8 cellular contexts compared by ENCODE assay signal in the genomic region with DNA sequence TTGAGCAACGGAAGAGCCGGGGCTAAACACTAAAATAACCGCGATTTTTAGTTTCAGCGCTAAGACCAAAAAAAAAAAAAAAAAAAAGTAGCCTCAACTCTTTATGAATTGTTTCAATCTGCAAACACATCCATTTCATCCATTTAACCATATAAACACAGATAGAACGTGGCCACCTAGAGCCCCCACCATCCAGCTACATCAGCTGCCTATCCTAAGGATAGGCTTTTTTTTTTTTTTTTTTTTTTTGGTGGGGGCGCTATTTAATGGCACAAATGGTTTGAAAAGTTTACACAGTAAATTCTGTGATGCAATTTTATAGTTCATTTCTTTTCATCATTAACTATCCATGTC. TPM values are rescaled to one million over a fixed set of nuclear protein-coding genes. Genes with fewer than 3 reads are reported as not detected.
DNase-seq lines count a peak whose midpoint lies in the region; ATAC-seq and TF ChIP-seq lines count a peak whose summit lies in the region.

No MANE protein-coding gene starts in this region.

- H3F3A ChIP-seq in GM23338 (replicated peaks; ENCODE audit: low read depth) = no peaks in the 10 kb centered on the region

- H3K4me3 ChIP-seq in Caco-2 (ENCODE audit: low read depth, low read length) = peak overlapping the region; percentile 50
- peak overlapping the region; percentile 80 for H3K4me3 ChIP-seq in GM23338
- peak overlapping the region; percentile 84 for H3K4me3 ChIP-seq in OCI-LY7 (ENCODE audit: low read depth, low read length, poor library complexity, severe bottlenecking)
- H3K4me3 ChIP-seq in foreskin fibroblast (ENCODE audit: low read depth in 1 of 2, low read length in 2 of 2) = peak overlapping the region; percentile 65 to 89

- H4K20me1 ChIP-seq in GM23338 (replicated peaks; ENCODE audit: insufficient read depth) = no peaks in the 10 kb centered on the region
- H4K20me1 ChIP-seq in OCI-LY7 (ENCODE audit: insufficient read depth, low read length) = no peaks in the 10 kb centered on the region

- H2AFZ ChIP-seq in GM23338 = peak overlapping the region; percentile 25; the same call in 1 of the 2 replicates
- peak overlapping the region; percentile 93 for H2AFZ ChIP-seq in OCI-LY7 (ENCODE audit: low read length)

- H3K27me3 Mint-ChIP-seq in Caco-2 (ENCODE audit: insufficient read depth, unreplicated experiment) (no peaks in the 10 kb centered on the region), GM23338 (ENCODE audit: insufficient read depth, low read depth, poor library complexity) (no peaks in the 10 kb centered on the region)
- peaks cover 10% of the 10 kb centered on the region for H3K27me3 Mint-ChIP-seq in stimulated activated memory B cell treated with anti-CD40 and anti-IgM and Interleukin-4, amounts not matched to agents 10 μg/mL and 1 μg/mL and 100 μg/mL, for 72 hours

- ATAC-seq in GM23338 (peak; percentile 31), HG03196 (IDR thresholded peaks at IDR 0.05; ENCODE audit: unreplicated experiment) (no peak)
- ATAC-seq in stimulated activated memory B cell treated with anti-CD40 and anti-IgM and Interleukin-4, amounts not matched to agents 10 μg/mL and 1 μg/mL and 100 μg/mL, for 72 hours = no peak

- H3K4me3 Mint-ChIP-seq in Caco-2 (ENCODE audit: unreplicated experiment) = peak overlapping the region; percentile 73
- H3K4me3 Mint-ChIP-seq in GM23338 = peak overlapping the region; percentile 98
- peak overlapping the region; percentile 95 for H3K4me3 Mint-ChIP-seq in stimulated activated memory B cell treated with anti-CD40 and anti-IgM and Interleukin-4, amounts not matched to agents 10 μg/mL and 1 μg/mL and 100 μg/mL, for 72 hours

- H3K36me3 Mint-ChIP-seq in Caco-2 (ENCODE audit: insufficient read depth, unreplicated experiment) (no peaks in the 10 kb centered on the region), GM23338 (ENCODE audit: low read depth) (peaks cover 8% of the 10 kb centered on the region; the same call in 2 of the 3 replicates)
- H3K36me3 Mint-ChIP-seq in stimulated activated memory B cell treated with anti-CD40 and anti-IgM and Interleukin-4, amounts not matched to agents 10 μg/mL and 1 μg/mL and 100 μg/mL, for 72 hours = no peaks in the 10 kb centered on the region

- TF ChIP-seq CTCF in Caco-2 (IDR thresholded peaks at IDR 0.05; ENCODE audit: insufficient read depth in 1 of 2, low read depth in 1 of 2, low read length in 1 of 2, severe bottlenecking in 1 of 2, unreplicated experiment in 1 of 2) (no peak), GM23338 (conservative IDR thresholded peaks at IDR 0.05; ENCODE audit: low read depth in 2 of 2) (0 out of 4 replicates have a peak, but pooled peaks of 1 of the 2 experiments have one; percentile 14), OCI-LY7 (conservative IDR thresholded peaks at IDR 0.05; ENCODE audit: low read length) (peak; percentile 36; the same call in 1 of the 2 replicates), foreskin fibroblast (IDR thresholded peaks at IDR 0.05; ENCODE audit: low read depth, low read length) (no peak), GM13977 (IDR thresholded peaks at IDR 0.05; ENCODE audit: extremely low read depth, insufficient read depth, missing control alignments) (no peak)

- CTCF ChIA-PET in Caco-2 (lab: Charles Lee) = interaction anchor here (0.6 kb wide), 1 partner anchor 11 kb away, joined by 3 read pairs; no protein-coding TSS in a partner anchor
- CTCF ChIA-PET in OCI-LY7 (lab: Charles Lee; ENCODE audit: unreplicated experiment) = interaction anchor here (0.6 kb wide), 1 partner anchor 208 kb away, joined by 3 read pairs; no protein-coding TSS in a partner anchor

- peak overlapping the region; percentile 4 for H3K27ac Mint-ChIP-seq in Caco-2 (ENCODE audit: unreplicated experiment)
- peak overlapping the region; percentile 98; the same call in 1 of the 2 replicates for H3K27ac Mint-ChIP-seq in GM23338
- H3K27ac Mint-ChIP-seq in stimulated activated memory B cell treated with anti-CD40 and anti-IgM and Interleukin-4, amounts not matched to agents 10 μg/mL and 1 μg/mL and 100 μg/mL, for 72 hours = peak overlapping the region; percentile 91

- H3K4me2 ChIP-seq in GM23338 (peak overlapping the region; percentile 74), OCI-LY7 (ENCODE audit: low read length) (peak overlapping the region; percentile 90)

- H3K4me1 Mint-ChIP-seq in Caco-2 (ENCODE audit: low read depth, unreplicated experiment) (no peaks in the 10 kb centered on the region), GM23338 (no peaks in the 10 kb centered on the region; the same call in 2 of the 3 replicates)
- no peaks in the 10 kb centered on the region for H3K4me1 Mint-ChIP-seq in stimulated activated memory B cell treated with anti-CD40 and anti-IgM and Interleukin-4, amounts not matched to agents 10 μg/mL and 1 μg/mL and 100 μg/mL, for 72 hours

- H3K9me3 ChIP-seq in Caco-2 = no peaks in the 10 kb centered on the region
- H3K9me3 ChIP-seq in OCI-LY7 (ENCODE audit: low read length) = no peaks in the 10 kb centered on the region

- H3K9me2 ChIP-seq in GM23338 (ENCODE audit: insufficient read depth) (no peaks in the 10 kb centered on the region), OCI-LY7 (ENCODE audit: insufficient read depth, low read length) (no peaks in the 10 kb centered on the region)

- H3K27me3 ChIP-seq in Caco-2 (replicated peaks; ENCODE audit: control insufficient read depth, insufficient read depth, low read length) = no peaks in the 10 kb centered on the region
- H3K27me3 ChIP-seq in GM23338 (ENCODE audit: insufficient read depth) = no peaks in the 10 kb centered on the region

- H3K4me1 ChIP-seq in Caco-2 = no peaks in the 10 kb centered on the region
- H3K4me1 ChIP-seq in GM23338 (ENCODE audit: insufficient read depth) = no peaks in the 10 kb centered on the region
- peaks cover 5% of the 10 kb centered on the region for H3K4me1 ChIP-seq in OCI-LY7 (ENCODE audit: insufficient read depth, low read length, poor library complexity, severe bottlenecking)

- POLR2A ChIA-PET in Caco-2 (lab: Charles Lee) (interaction anchor here (0.7 kb wide), 1 partner anchor 1961 kb away, joined by 8 read pairs; no protein-coding TSS in a partner anchor), OCI-LY7 (lab: Charles Lee) (interaction anchor here (1.1 kb wide), 1 partner anchor 392 kb away, joined by 8 read pairs; no protein-coding TSS in a partner anchor)

- H3K36me3 ChIP-seq in Caco-2 (ENCODE audit: control insufficient read depth, insufficient read depth, low read length) (no peaks in the 10 kb centered on the region), GM23338 (ENCODE audit: insufficient read depth) (no peaks in the 10 kb centered on the region), OCI-LY7 (ENCODE audit: insufficient read depth, low read length) (peaks cover 18% of the 10 kb centered on the region)

- in situ Hi-C loops in GM13977 (cut with MboI; ENCODE audit: low pct_unique_long_range_greater_than_20kb, low sequenced_read_pairs, unreplicated experiment) = no loop called here

- no peak overlapping the region for H3K27ac ChIP-seq in GM23338 (ENCODE audit: low read depth)
- peak overlapping the region; percentile 39 for H3K27ac ChIP-seq in OCI-LY7 (ENCODE audit: low read depth, low read length, poor library complexity, severe bottlenecking)

- H3K9me3 Mint-ChIP-seq in Caco-2 (ENCODE audit: unreplicated experiment) (no peaks in the 10 kb centered on the region), GM23338 (no peaks in the 10 kb centered on the region)
- no peaks in the 10 kb centered on the region for H3K9me3 Mint-ChIP-seq in stimulated activated memory B cell treated with anti-CD40 and anti-IgM and Interleukin-4, amounts not matched to agents 10 μg/mL and 1 μg/mL and 100 μg/mL, for 72 hours

- intact Hi-C loops in Caco-2 (cut with micrococcal nuclease; ENCODE audit: unreplicated experiment) (no loop called here), OCI-LY7 (cut with micrococcal nuclease; ENCODE audit: unreplicated experiment) (loop anchor here (10.0 kb wide), 1 partner anchor 1722 kb away; no protein-coding TSS in a partner anchor)

- BruUV-seq in Caco-2 (replicated peaks; lab: Mats Ljungman, UMichigan) = no TSS peak
- BruUV-seq in OCI-LY7 (replicated peaks; lab: Mats Ljungman, UMichigan) = no TSS peak

- no peak for DNase-seq in Caco-2
- no peak for DNase-seq in GM23338 (ENCODE audit: low spot score)
- DNase-seq in OCI-LY7 (ENCODE audit: low spot score) = no peak
- DNase-seq in foreskin fibroblast = no peak
- no peak for DNase-seq in stimulated activated naive CD4-positive, alpha-beta T cell (lab: John Stamatoyannopoulos, UW)
- no peak for DNase-seq in GM13977 (ENCODE audit: low spot score)

- 0 out of 2 replicates have a peak, but pooled peaks cover 4% of the 10 kb centered on the region for H3K79me2 ChIP-seq in GM23338 (replicated peaks; ENCODE audit: insufficient read depth)
- peaks cover 7% of the 10 kb centered on the region; the same call in 1 of the 2 replicates for H3K79me2 ChIP-seq in OCI-LY7 (ENCODE audit: insufficient read depth, low read depth, low read length)

TF ChIP-seq in GM23338, 12 proteins besides CTCF, POLR2A, EP300 and RAD21:
- no peak for TF ChIP-seq JUNB (IDR thresholded peaks at IDR 0.05; ENCODE audit: unreplicated experiment)
- no peak for TF ChIP-seq ZNF114 (CRISPR knock-in tag; IDR thresholded peaks at IDR 0.05)
- TF ChIP-seq CREB1 (CRISPR knock-in tag; IDR thresholded peaks at IDR 0.05; ENCODE audit: low read depth) = no peak
- TF ChIP-seq EZH2phosphoT487 (IDR thresholded peaks at IDR 0.05; ENCODE audit: unreplicated experiment) = no peak
- no peak for TF ChIP-seq POLR2AphosphoS5 (IDR thresholded peaks at IDR 0.05; ENCODE audit: low read depth)

RNA-seq across cellular contexts. Expression of a gene that starts 0.5 kb away (rescaled TPM):
- total RNA-seq in Caco-2 (2022) (26.2 and 26.6 TPM in 2 replicates), OCI-LY7 (2022) (35.7 and 40.0 TPM in 2 replicates)
- total RNA-seq in GM23338 (2014; rRNA removed; shearing (Covaris generic)) = 18.8 and 28.7 TPM in 2 replicates
- polyA plus RNA-seq in GM23338 (2016; fragmentation: Nextera tagmentation; extraction: Ambion mirVana) = 20.6 and 21.6 TPM in 2 replicates
- 29.9 and 32.5 TPM in 2 replicates for total RNA-seq in OCI-LY7 (2014; rRNA removed; shearing (Covaris generic))

Comparison
In these comparisons a context has a peak if more than half of its experiments do, and no peak if none do; other contexts are left out.
1. H3K27ac Mint-ChIP-seq: peak in every context shown above with its lines; median percentile 98 in GM23338; 91 in stimulated activated memory B cell treated with anti-CD40 and anti-IgM and Interleukin-4, amounts not matched to agents 10 μg/mL and 1 μg/mL and 100 μg/mL, for 72 hours; 4 in Caco-2.